In genomic region chr14:99518441-99519346, GRCh38 we compare ENCODE assay signal across 8 cellular contexts. TPM values are rescaled to one million over a fixed set of nuclear protein-coding genes. Genes with fewer than 3 reads are reported as not detected.
DNase-seq lines count a peak whose midpoint lies in the region; ATAC-seq and TF ChIP-seq lines count a peak whose summit lies in the region.

No MANE protein-coding gene starts in this region.

- H3K9me3 ChIP-seq in colonic mucosa = no peaks in the 10 kb centered on the region

- no peak overlapping the region for H3K9ac ChIP-seq in colonic mucosa (ENCODE audit: low read depth in 2 of 2, low read length in 2 of 2)

- H3K36me3 Mint-ChIP-seq in activated CD4-positive, alpha-beta T cell treated with anti-CD3 and anti-CD28 coated beads, Interleukin-2, amount 10 ng/mL, durations not matched to agents 24 days and 14 days (ENCODE audit: low read depth) = no peaks in the 10 kb centered on the region

- no peaks in the 10 kb centered on the region for H3K27me3 ChIP-seq in colonic mucosa

- intact Hi-C loops in activated CD4-positive, alpha-beta T cell treated with anti-CD3 and anti-CD28 coated beads, Interleukin-2, amount 10 ng/mL, durations not matched to agents 24 days and 14 days (cut with micrococcal nuclease) = loop anchor here (1.0 kb wide), 2 partner anchors 111 to 367 kb away; no protein-coding TSS in a partner anchor
- intact Hi-C loops in colonic mucosa (cut with DNase I) = loop anchor here (2.0 to 10.0 kb wide), 2 partner anchors 110 to 366 kb away; no protein-coding TSS in a partner anchor

- no peaks in the 10 kb centered on the region for H3K36me3 ChIP-seq in colonic mucosa

- no peak overlapping the region for H3K4me3 ChIP-seq in colonic mucosa

- peak; percentile 96 for TF ChIP-seq CTCF in colonic mucosa (IDR thresholded peaks at IDR 0.05)

- H3K27ac ChIP-seq in colonic mucosa = no peak overlapping the region

- H3K4me3 Mint-ChIP-seq in activated CD4-positive, alpha-beta T cell treated with anti-CD3 and anti-CD28 coated beads, Interleukin-2, amount 10 ng/mL, durations not matched to agents 24 days and 14 days = no peak overlapping the region

- H3K27ac Mint-ChIP-seq in activated CD4-positive, alpha-beta T cell treated with anti-CD3 and anti-CD28 coated beads, Interleukin-2, amount 10 ng/mL, durations not matched to agents 24 days and 14 days = no peak overlapping the region

- DNase-seq in NCI-H82 (lab: John Stamatoyannopoulos, UW) (peak; percentile 70), NCI-H82 treated with DMSO at 0.1 percent for 48 hours (lab: John Stamatoyannopoulos, UW; ENCODE audit: unreplicated experiment) (no peak), NCI-H2171 (lab: John Stamatoyannopoulos, UW) (peak; percentile 40), colonic mucosa (peak; percentile 86), lung microvascular endothelial cell (ENCODE audit: low read depth in 2 of 2) (peak; percentile 55 to 73)
- DNase-seq in activated CD4-positive, alpha-beta T cell treated with anti-CD3 and anti-CD28 coated beads, Interleukin-2, amount 10 ng/mL, durations not matched to agents 24 days and 14 days = peak; percentile 95
- peak; percentile 52 to 53 for DNase-seq in stimulated activated CD8-positive, alpha-beta memory T cell treated with anti-CD3 and anti-CD28 coated beads, Interleukin-15, amount 100 ng/mL, for 4 hours (ENCODE audit: low read depth in 2 of 2)

- H3K4me1 ChIP-seq in colonic mucosa = peaks cover 6% of the 10 kb centered on the region

- H3K9me3 Mint-ChIP-seq in activated CD4-positive, alpha-beta T cell treated with anti-CD3 and anti-CD28 coated beads, Interleukin-2, amount 10 ng/mL, durations not matched to agents 24 days and 14 days = no peaks in the 10 kb centered on the region

- H3K27me3 Mint-ChIP-seq in activated CD4-positive, alpha-beta T cell treated with anti-CD3 and anti-CD28 coated beads, Interleukin-2, amount 10 ng/mL, durations not matched to agents 24 days and 14 days = no peaks in the 10 kb centered on the region

- ATAC-seq in HG02943 (IDR thresholded peaks at IDR 0.05; ENCODE audit: low read depth, unreplicated experiment) = peak; percentile 57

- no peaks in the 10 kb centered on the region for H3K4me1 Mint-ChIP-seq in activated CD4-positive, alpha-beta T cell treated with anti-CD3 and anti-CD28 coated beads, Interleukin-2, amount 10 ng/mL, durations not matched to agents 24 days and 14 days

RNA-seq across cellular contexts. Expression of gene CCNK, which starts 37.5 kb away (rescaled TPM):
- 79.5 and 83.6 TPM in 2 replicates for total RNA-seq in activated CD4-positive, alpha-beta T cell treated with anti-CD3 and anti-CD28 coated beads, Interleukin-2, amount 10 ng/mL, durations not matched to agents 24 days and 14 days
- total RNA-seq in colonic mucosa = 10 to 100 TPM; 65.8 to 67.7 TPM
- total RNA-seq in lung microvascular endothelial cell = 25.6 and 28.1 TPM in 2 replicates

RNA-seq across cellular contexts. Expression of gene SETD3, which starts 38.0 kb away (rescaled TPM):
- 57.9 and 59.0 TPM in 2 replicates for total RNA-seq in activated CD4-positive, alpha-beta T cell treated with anti-CD3 and anti-CD28 coated beads, Interleukin-2, amount 10 ng/mL, durations not matched to agents 24 days and 14 days
- total RNA-seq in colonic mucosa (10 to 100 TPM; 60.0 to 69.4 TPM), lung microvascular endothelial cell (38.4 and 57.9 TPM in 2 replicates)
